In genomic region chr13:105703843-105704242, GRCh38 we compare ENCODE assay signal across 3 cellular contexts.
A peak's percentile ranks its signal among the peaks of the same experiment; 100 is the strongest.
TF ChIP-seq lines count a peak whose summit lies in the region.

No MANE protein-coding gene starts in this region.

TF ChIP-seq in HepG2, 621 proteins besides CTCF, POLR2A, EP300 and RAD21 (continued from another document):
- no peak for TF ChIP-seq ZNF543 (CRISPR knock-in tag; IDR thresholded peaks at IDR 0.05)
- TF ChIP-seq NFE2L2 (IDR thresholded peaks at IDR 0.05; ENCODE audit: low read length), result no peak
- TF ChIP-seq ZBTB14 (CRISPR knock-in tag; IDR thresholded peaks at IDR 0.05), result no peak

TF ChIP-seq in HEK293, 187 proteins besides CTCF, POLR2A, EP300 and RAD21 (continued from another document):
- peak; percentile 28; the same call in 1 of the 2 replicates for TF ChIP-seq ATF2 (tag by site-specific recombination; IDR thresholded peaks at IDR 0.05; ENCODE audit: low read depth)

TF ChIP-seq in K562, 482 proteins besides CTCF, POLR2A, EP300 and RAD21 (continued from another document):
- no peak for TF ChIP-seq ARID4B (CRISPR knock-in tag; IDR thresholded peaks at IDR 0.05)
- no peak for TF ChIP-seq ZBTB9 (CRISPR knock-in tag; IDR thresholded peaks at IDR 0.05)
- TF ChIP-seq MAFF (IDR thresholded peaks at IDR 0.05; ENCODE audit: low read length), result peak; percentile 95
- TF ChIP-seq ZNF277 (CRISPR knock-in tag; IDR thresholded peaks at IDR 0.05; ENCODE audit: borderline replicate concordance), result no peak
- peak; percentile 86 for TF ChIP-seq MAFG (tag; conservative IDR thresholded peaks at IDR 0.05)
- no peak for TF ChIP-seq TAF7 (tag; IDR thresholded peaks at IDR 0.05)
- no peak for TF ChIP-seq FOSL1 (tag; conservative IDR thresholded peaks at IDR 0.05)
- no peak for TF ChIP-seq ZNF12 (CRISPR knock-in tag; IDR thresholded peaks at IDR 0.05)
- no peak for TF ChIP-seq USF1 (CRISPR knock-in tag; IDR thresholded peaks at IDR 0.05)
- peak; percentile 97 for TF ChIP-seq MAFK (IDR thresholded peaks at IDR 0.05; ENCODE audit: low read length)
TF ChIP-seq in K562: peak in this region for 5.
